ENCODE assay signal across 16 cellular contexts in the genomic region with DNA sequence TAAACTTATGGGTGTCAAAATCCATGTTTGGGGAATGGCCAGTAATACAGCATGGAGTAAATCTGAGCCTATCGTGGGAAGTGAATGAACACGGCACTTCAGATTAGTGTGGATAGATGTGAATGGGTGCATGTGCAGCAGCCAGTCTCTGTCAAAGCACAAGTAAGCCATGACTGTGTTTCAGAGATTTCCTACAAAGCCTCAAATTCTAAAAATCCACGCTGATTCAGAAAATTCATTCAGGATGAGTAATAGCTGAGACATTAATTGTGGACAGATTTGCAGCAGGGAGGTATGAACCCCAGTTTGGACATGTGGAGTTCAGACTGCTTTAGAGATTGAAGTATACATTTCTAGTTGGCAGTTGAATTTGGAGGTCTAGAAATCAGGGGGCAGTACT.
DNase-seq lines count a peak whose midpoint lies in the region; ATAC-seq and TF ChIP-seq lines count a peak whose summit lies in the region.
"Had no signal": no experiment of that assay in that cellular context is flagged by ENCODE, and none has a peak within 500 bp of the region (broad histone marks: within the 10 kb centered on the region; RNA-seq: fewer than 3 reads in every experiment).

No MANE protein-coding gene starts in this region.

- peaks cover 97% of the 10 kb centered on the region for H3K4me1 ChIP-seq in psoas muscle

- no peaks in the 10 kb centered on the region for H3K9me3 ChIP-seq in psoas muscle

- 11 to 15% (median 14%) methylated on average over 3 of the region's 3 CpGs for WGBS in psoas muscle, 3 donors

- H3K27me3 ChIP-seq in psoas muscle (ENCODE audit: insufficient read depth in 3 of 3, low read length in 2 of 3), result no peaks in the 10 kb centered on the region

- TF ChIP-seq CTCF in psoas muscle (IDR thresholded peaks at IDR 0.05), result no peak

- H3K4me3 ChIP-seq in psoas muscle, result peak overlapping the region; percentile 26
- H3K4me3 ChIP-seq: PC-9 had no signal

- ATAC-seq in SK-N-SH treated with all-trans-retinoic acid at 6 μM for 48 hours (peak; percentile 87), psoas muscle (peak; percentile 31 to 39 (median 34)), HG03457 (IDR thresholded peaks at IDR 0.05; ENCODE audit: unreplicated experiment) (no peak), GM18873 (IDR thresholded peaks at IDR 0.05; ENCODE audit: low FRiP score, unreplicated experiment) (no peak)
- ATAC-seq in activated CD4-positive, CD25-positive, alpha-beta regulatory T cell treated with anti-CD3 and anti-CD28 coated beads, Interleukin-2, amount 50 U/mL, for 24 hours, result no peak

- peak overlapping the region; percentile 81 for H3K27ac ChIP-seq in psoas muscle

- intact Hi-C loops in psoas muscle (cut with DNase I), result no loop called here

- DNase-seq in GM03348 (ENCODE audit: low spot score), result peak; percentile 65
- peak; percentile 62 for DNase-seq in fibroblast of the conjunctiva (ENCODE audit: low read depth)
- DNase-seq in psoas muscle, result no peak
- DNase-seq in NCI-H345 (lab: John Stamatoyannopoulos, UW), result no peak
- DNase-seq: activated CD4-positive, CD25-positive, alpha-beta regulatory T cell treated with anti-CD3 and anti-CD28 coated beads, Interleukin-2, amount 50 U/mL, for 72 hours; activated effector memory CD4-positive, alpha-beta T cell treated with anti-CD3 and anti-CD28 coated beads, Interleukin-2, amount 50 U/mL, for 16 hours; DMS53; effector memory CD4-positive, alpha-beta T cell; H9; NCI-H187 treated with DMSO at 0.1 percent for 48 hours; PC-9; small intestine had no signal

- H3K36me3 ChIP-seq in psoas muscle (ENCODE audit: insufficient read depth in 1 of 2, low read depth in 1 of 2), result no peaks in the 10 kb centered on the region

TF ChIP-seq in SK-N-SH treated with all-trans-retinoic acid at 6 μM for 48 hours, 23 proteins besides CTCF, POLR2A, EP300 and RAD21:
- no peak for TF ChIP-seq PPARA (CRISPR knock-in tag; IDR thresholded peaks at IDR 0.05; ENCODE audit: borderline replicate concordance)
- no peak for TF ChIP-seq ZNF8 (CRISPR knock-in tag; IDR thresholded peaks at IDR 0.05)
- peak; percentile 33; the same call in 1 of the 2 replicates for TF ChIP-seq ISL1 (CRISPR knock-in tag; IDR thresholded peaks at IDR 0.05)
- no peak for TF ChIP-seq SNAI2 (CRISPR knock-in tag; IDR thresholded peaks at IDR 0.05)
- TF ChIP-seq TCF4 (CRISPR knock-in tag; IDR thresholded peaks at IDR 0.05; ENCODE audit: borderline replicate concordance), result no peak
- no peak for TF ChIP-seq CSDC2 (CRISPR knock-in tag; IDR thresholded peaks at IDR 0.05)
- no peak for TF ChIP-seq ZNF565 (CRISPR knock-in tag; conservative IDR thresholded peaks at IDR 0.05; ENCODE audit: low read depth)
- TF ChIP-seq OSR1 (CRISPR knock-in tag; IDR thresholded peaks at IDR 0.05), result no peak
- no peak for TF ChIP-seq ZC3H10 (CRISPR knock-in tag; IDR thresholded peaks at IDR 0.05)
TF ChIP-seq in SK-N-SH treated with all-trans-retinoic acid at 6 μM for 48 hours: peak in this region for 1.

Comparison
In these comparisons a context has a peak if more than half of its experiments do, and no peak if none do; other contexts are left out.
1. DNase-seq: peak in GM03348 (single experiment) and fibroblast of the conjunctiva (single experiment); none in psoas muscle (0 of 2) and NCI-H345 (single experiment).
2. ATAC-seq: peak in SK-N-SH treated with all-trans-retinoic acid at 6 μM for 48 hours (single experiment) and psoas muscle (4 of 4); none in HG03457 (single experiment), GM18873 (single experiment) and activated CD4-positive, CD25-positive, alpha-beta regulatory T cell treated with anti-CD3 and anti-CD28 coated beads, Interleukin-2, amount 50 U/mL, for 24 hours (0 of 2).